In the genomic region with DNA sequence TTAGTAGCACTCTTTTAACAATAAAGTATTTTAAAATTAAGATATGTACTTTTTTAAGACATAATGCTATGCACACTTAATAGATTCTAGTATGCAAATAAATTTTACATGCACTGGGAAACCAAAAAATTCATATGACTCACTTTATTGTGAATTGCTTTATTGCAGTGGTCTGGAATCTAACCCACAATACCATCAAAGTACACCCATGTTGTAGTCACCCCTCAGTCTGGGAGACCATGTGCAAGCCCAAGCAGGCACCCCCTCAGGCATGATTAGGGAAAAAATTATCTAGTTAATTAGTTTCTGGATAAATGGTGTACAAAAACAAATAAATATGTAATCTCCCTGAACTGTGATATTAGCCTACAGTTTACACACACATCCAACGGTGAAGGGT, we compare ENCODE assay signal across 8 cellular contexts.
"Had no signal": no experiment of that assay in that cellular context is flagged by ENCODE, and none has a peak within 500 bp of the region (broad histone marks: within the 10 kb centered on the region; RNA-seq: fewer than 3 reads in every experiment).

No MANE protein-coding gene starts in this region.

- H3K27ac Mint-ChIP-seq: GM23338, H9 had no signal

- DNase-seq: H9, HCEC 1CT, IMR-90 had no signal

- ATAC-seq: GM23338, K562 had no signal

- FAIRE-seq: H1, H54, HTR-8/SVneo, K562 had no signal

- H3K4me1 Mint-ChIP-seq: GM23338, H9 had no signal

- H3K4me3 ChIP-seq: GM23338, K562 had no signal

- H3K4me3 Mint-ChIP-seq: GM23338, H9 had no signal
